Comparison of ENCODE assay signal across 17 cellular contexts in the genomic region with DNA sequence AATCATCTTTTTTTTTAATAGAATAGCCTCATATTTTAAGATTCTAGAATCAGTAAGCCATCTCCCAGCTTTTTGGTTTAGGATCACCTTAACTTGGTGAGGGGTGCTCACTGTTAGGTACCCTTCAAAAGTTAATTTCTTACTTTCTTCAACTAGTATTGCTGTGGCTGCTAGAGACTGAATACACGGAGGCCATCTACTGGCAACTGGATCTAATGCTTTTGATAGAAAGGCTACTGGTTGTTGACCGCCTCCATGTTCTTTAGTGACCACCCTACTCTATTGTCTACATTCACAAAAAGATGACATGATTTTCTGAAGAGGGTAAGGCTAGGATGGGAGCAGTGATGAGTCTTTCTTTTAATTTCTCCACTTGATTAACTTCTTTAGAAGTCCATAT. TPM values are rescaled to one million over a fixed set of nuclear protein-coding genes. Genes with fewer than 3 reads are reported as not detected.
DNase-seq lines count a peak whose midpoint lies in the region; ATAC-seq and TF ChIP-seq lines count a peak whose summit lies in the region.
"Had no signal": no experiment of that assay in that cellular context is flagged by ENCODE, and none has a peak within 500 bp of the region (broad histone marks: within the 10 kb centered on the region; RNA-seq: fewer than 3 reads in every experiment).

No MANE protein-coding gene starts in this region.

- H3K4me2 ChIP-seq in BLaER1 treated with 17β-estradiol and CSF1 and Interleukin-3, amounts not matched to agents 10 nM and 100 nM: peak overlapping the region in 7 of 11 experiments; percentile 16 to 56 (median 43); a peak in 8 of 22 replicates
- H3K4me2 ChIP-seq in hepatocyte: no peak overlapping the region

- H3K27ac Mint-ChIP-seq in activated T-cell treated with anti-CD3 and anti-CD28 coated beads, Interleukin-2, amount 50 U/mL, for 72 hours: no peak overlapping the region

- H3K9me3 ChIP-seq in BLaER1 treated with 17β-estradiol and CSF1 and Interleukin-3, amounts not matched to agents 10 nM and 100 nM (replicated peaks in 1 of 11): no peaks in the 10 kb centered on the region
- H3K9me3 ChIP-seq in hepatocyte (ENCODE audit: low read depth): no peaks in the 10 kb centered on the region
- H3K9me3 ChIP-seq: esophagus squamous epithelium, thoracic aorta had no signal

- in situ Hi-C loops in GM13977 (cut with MboI; ENCODE audit: low pct_unique_long_range_greater_than_20kb, low sequenced_read_pairs, unreplicated experiment): no loop called here

- H3K27ac ChIP-seq in BLaER1 treated with 17β-estradiol and CSF1 and Interleukin-3, amounts not matched to agents 10 nM and 100 nM: no peak overlapping the region
- no peak overlapping the region for H3K27ac ChIP-seq in hepatocyte
- H3K27ac ChIP-seq: esophagus squamous epithelium, thoracic aorta had no signal

- no peaks in the 10 kb centered on the region for H3K27me3 ChIP-seq in BLaER1 treated with 17β-estradiol and CSF1 and Interleukin-3, amounts not matched to agents 10 nM and 100 nM
- H3K27me3 ChIP-seq in hepatocyte: no peaks in the 10 kb centered on the region

- H3K9me2 ChIP-seq in hepatocyte (replicated peaks; ENCODE audit: insufficient read depth): no peaks in the 10 kb centered on the region

- no peaks in the 10 kb centered on the region for H3K79me2 ChIP-seq in hepatocyte

- WGBS in hepatocyte (ENCODE audit: low lambda C conversion rate, missing lambda C conversion rate): 49% methylated on average over 2 of the region's 2 CpGs

- H3K36me3 Mint-ChIP-seq in activated T-cell treated with anti-CD3 and anti-CD28 coated beads, Interleukin-2, amount 50 U/mL, for 72 hours (ENCODE audit: insufficient read depth in 2 of 2): no peaks in the 10 kb centered on the region

- ATAC-seq in GM18498 (IDR thresholded peaks at IDR 0.05; ENCODE audit: unreplicated experiment): no peak
- no peak for ATAC-seq in activated T-cell treated with anti-CD3 and anti-CD28 coated beads, Interleukin-2, amount 50 U/mL, for 72 hours (replicated peaks in 1 of 2)
- ATAC-seq: left lobe of liver had no signal

- H3K4me1 ChIP-seq in BLaER1 treated with 17β-estradiol and CSF1 and Interleukin-3, amounts not matched to agents 10 nM and 100 nM: peaks cover 4 to 22% (median 13%) of the 10 kb centered on the region in 10 experiments; a peak in 17 of 20 replicates
- no peaks in the 10 kb centered on the region for H3K4me1 ChIP-seq in hepatocyte (ENCODE audit: insufficient read depth)

- H3K36me3 ChIP-seq in BLaER1 treated with 17β-estradiol and CSF1 and Interleukin-3, amounts not matched to agents 10 nM and 100 nM: no peaks in the 10 kb centered on the region
- no peaks in the 10 kb centered on the region for H3K36me3 ChIP-seq in hepatocyte (replicated peaks; ENCODE audit: insufficient read depth, low read depth)
- H3K36me3 ChIP-seq: esophagus squamous epithelium, thoracic aorta had no signal

- CTCF ChIA-PET in HEK293T (lab: Yijun Ruan, JAX): interaction anchor here (0.6 kb wide), 1 partner anchor 33 kb away, joined by 5 read pairs; no protein-coding TSS in a partner anchor

- no peaks in the 10 kb centered on the region for H3K9me3 Mint-ChIP-seq in activated T-cell treated with anti-CD3 and anti-CD28 coated beads, Interleukin-2, amount 50 U/mL, for 72 hours

- DNase-seq in GM13977 (ENCODE audit: low spot score) (no peak), SW480 (ENCODE audit: low spot score) (peak; percentile 28), hepatocyte (ENCODE audit: low spot score) (no peak), cortex of kidney (lab: John Stamatoyannopoulos, UW) (no peak), HEK293T (ENCODE audit: extremely low spot score) (no peak)
- no peak for DNase-seq in activated T-cell treated with anti-CD3 and anti-CD28 coated beads, Interleukin-2, amount 50 U/mL, for 72 hours
- DNase-seq: amygdala, DMS79, esophagus squamous epithelium, NCI-H1930, Right ventricle myocardium superior had no signal

- H3K4me3 Mint-ChIP-seq in activated T-cell treated with anti-CD3 and anti-CD28 coated beads, Interleukin-2, amount 50 U/mL, for 72 hours: no peak overlapping the region

- peaks cover 7% of the 10 kb centered on the region for H3K27me3 Mint-ChIP-seq in activated T-cell treated with anti-CD3 and anti-CD28 coated beads, Interleukin-2, amount 50 U/mL, for 72 hours (ENCODE audit: low read depth)

- H4K20me1 ChIP-seq in BLaER1 treated with 17β-estradiol and CSF1 and Interleukin-3, amounts not matched to agents 10 nM and 100 nM: no peaks in the 10 kb centered on the region
- no peaks in the 10 kb centered on the region for H4K20me1 ChIP-seq in hepatocyte (ENCODE audit: insufficient read depth, poor library complexity, severe bottlenecking)

- POLR2A ChIA-PET in HEK293T (lab: Yijun Ruan, JAX): no interaction called here

- no peaks in the 10 kb centered on the region for H3K4me1 Mint-ChIP-seq in activated T-cell treated with anti-CD3 and anti-CD28 coated beads, Interleukin-2, amount 50 U/mL, for 72 hours (ENCODE audit: low read depth)

- H3K9ac ChIP-seq in BLaER1 treated with 17β-estradiol and CSF1 and Interleukin-3, amounts not matched to agents 10 nM and 100 nM: no peak overlapping the region

- H2AFZ ChIP-seq in hepatocyte: no peak overlapping the region

- peak; percentile 38 for TF ChIP-seq CTCF in GM13977 (IDR thresholded peaks at IDR 0.05; ENCODE audit: extremely low read depth, insufficient read depth, missing control alignments)
- peak; percentile 14 for TF ChIP-seq CTCF in hepatocyte (IDR thresholded peaks at IDR 0.05; ENCODE audit: poor library complexity)

- no peak overlapping the region for H3K4me3 ChIP-seq in BLaER1 treated with 17β-estradiol and CSF1 and Interleukin-3, amounts not matched to agents 10 nM and 100 nM
- no peak overlapping the region for H3K4me3 ChIP-seq in hepatocyte
- H3K4me3 ChIP-seq: esophagus squamous epithelium, thoracic aorta had no signal

TF ChIP-seq in HEK293T, 16 proteins besides CTCF, POLR2A, EP300 and RAD21:
- TF ChIP-seq FOXM1 (IDR thresholded peaks at IDR 0.05; ENCODE audit: borderline replicate concordance) (no peak), NFRKB (IDR thresholded peaks at IDR 0.05) (no peak), LEF1 (IDR thresholded peaks at IDR 0.05; ENCODE audit: borderline replicate concordance) (no peak), FOXA1 (IDR thresholded peaks at IDR 0.05) (no peak), ELF4 (IDR thresholded peaks at IDR 0.05) (no peak), TARDBP (IDR thresholded peaks at IDR 0.05) (no peak), CTBP1 (IDR thresholded peaks at IDR 0.05; ENCODE audit: borderline replicate concordance) (no peak), SUZ12 (IDR thresholded peaks at IDR 0.05) (no peak), BHLHE40 (IDR thresholded peaks at IDR 0.05; ENCODE audit: borderline replicate concordance) (no peak)
- TF ChIP-seq, protein P1, sequence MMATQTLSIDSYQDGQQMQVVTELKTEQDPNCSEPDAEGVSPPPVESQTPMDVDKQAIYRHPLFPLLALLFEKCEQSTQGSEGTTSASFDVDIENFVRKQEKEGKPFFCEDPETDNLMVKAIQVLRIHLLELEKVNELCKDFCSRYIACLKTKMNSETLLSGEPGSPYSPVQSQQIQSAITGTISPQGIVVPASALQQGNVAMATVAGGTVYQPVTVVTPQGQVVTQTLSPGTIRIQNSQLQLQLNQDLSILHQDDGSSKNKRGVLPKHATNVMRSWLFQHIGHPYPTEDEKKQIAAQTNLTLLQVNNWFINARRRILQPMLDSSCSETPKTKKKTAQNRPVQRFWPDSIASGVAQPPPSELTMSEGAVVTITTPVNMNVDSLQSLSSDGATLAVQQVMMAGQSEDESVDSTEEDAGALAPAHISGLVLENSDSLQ (IDR thresholded peaks at IDR 0.05): no peak

RNA-seq across cellular contexts. Expression of a gene that starts 16.7 kb away (rescaled TPM):
- total RNA-seq in hepatocyte: 0.80 and 2.5 TPM in 2 replicates
- 0.61 and 1.6 TPM in 2 replicates for polyA plus RNA-seq in hepatocyte
- not detected for total RNA-seq in activated T-cell treated with anti-CD3 and anti-CD28 coated beads, Interleukin-2, amount 50 U/mL, for 72 hours
- total RNA-seq: activated CD8-positive, alpha-beta memory T cell treated with anti-CD3 and anti-CD28 coated beads for 36 hours; left lobe of liver; omental fat pad; Right ventricle myocardium superior; thoracic aorta had no signal

RNA-seq across cellular contexts. Expression of a gene that starts 40.6 kb away (rescaled TPM):
- total RNA-seq in hepatocyte: 9.5 and 15.4 TPM in 2 replicates
- polyA plus RNA-seq in hepatocyte: 18.7 and 20.9 TPM in 2 replicates
- total RNA-seq in activated T-cell treated with anti-CD3 and anti-CD28 coated beads, Interleukin-2, amount 50 U/mL, for 72 hours: under 1 TPM; 0.30 to 0.31 TPM
- total RNA-seq: omental fat pad, Right ventricle myocardium superior, thoracic aorta had no signal

RNA-seq across cellular contexts. Expression of a gene that starts 51.6 kb away (rescaled TPM):
- 0.70 TPM in 1 of 2 replicates, not detected in the other for total RNA-seq in hepatocyte
- 0.34 TPM in 1 of 2 replicates, not detected in the other for polyA plus RNA-seq in hepatocyte
- not detected for total RNA-seq in activated T-cell treated with anti-CD3 and anti-CD28 coated beads, Interleukin-2, amount 50 U/mL, for 72 hours
- total RNA-seq: activated CD8-positive, alpha-beta memory T cell treated with anti-CD3 and anti-CD28 coated beads for 36 hours; esophagus squamous epithelium; omental fat pad; thoracic aorta had no signal
